8 cellular contexts compared by ENCODE assay signal in the genomic region with DNA sequence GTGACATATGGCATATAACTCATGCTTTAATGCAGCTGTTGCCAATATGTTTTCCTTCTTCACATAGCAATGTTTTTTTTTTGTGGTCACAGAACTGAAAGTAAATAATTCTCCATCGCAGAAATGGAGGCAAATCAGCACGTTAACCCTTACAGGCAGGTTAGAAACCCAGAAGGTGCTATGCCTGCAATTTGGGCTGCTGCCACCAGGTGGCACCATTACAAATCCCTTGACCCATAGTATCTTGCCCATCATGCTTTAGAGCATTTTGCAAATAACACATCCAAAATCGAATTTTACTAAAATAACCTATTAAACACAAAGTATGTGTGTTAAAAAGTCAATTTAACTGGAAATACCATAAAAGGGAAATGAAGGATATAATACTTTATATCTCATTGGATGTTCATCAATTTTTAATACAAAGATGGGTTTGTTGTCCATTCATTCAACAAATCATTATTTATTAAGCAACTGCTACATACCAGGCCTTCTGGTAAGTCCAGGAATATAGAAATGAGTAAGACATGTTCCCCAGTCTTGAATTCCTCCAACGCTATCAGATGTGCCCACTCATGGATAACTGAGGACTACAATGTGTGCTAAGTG.
DNase-seq lines count a peak whose midpoint lies in the region; ATAC-seq, FAIRE-seq and TF ChIP-seq lines count a peak whose summit lies in the region.

No MANE protein-coding gene starts in this region.

- in situ Hi-C loops in SK-MEL-5 (cut with HindIII; ENCODE audit: low pct_unique_long_range_greater_than_20kb, low sequenced_read_pairs), result no loop called here

- TF ChIP-seq CTCF in C4-2B (conservative IDR thresholded peaks at IDR 0.05), result peak; percentile 84
- peak; percentile 63; the same call in 1 of the 2 replicates for TF ChIP-seq CTCF in GM12874 (IDR thresholded peaks at IDR 0.05; ENCODE audit: insufficient read depth, low read depth, low read length)

- FAIRE-seq in HTR-8/SVneo (lab: Jason Lieb, UNC), result no peak

- no CpG with 5 or more reads among the region's 4 CpGs for WGBS in iPS DF 6.9 (ENCODE audit: insufficient coverage, insufficient read length)

- peaks cover 10% of the 10 kb centered on the region for H3K9me3 ChIP-seq in iPS DF 6.9 (ENCODE audit: control insufficient read depth, insufficient read depth, low read length)

- ATAC-seq in GM21825 (IDR thresholded peaks at IDR 0.05; ENCODE audit: unreplicated experiment), result no peak
- ATAC-seq in HG02759 (IDR thresholded peaks at IDR 0.05; ENCODE audit: unreplicated experiment), result no peak

- no peaks in the 10 kb centered on the region for H3K4me1 ChIP-seq in iPS DF 6.9 (ENCODE audit: control insufficient read depth, insufficient read depth, low read length)

- H3K27ac ChIP-seq in C4-2B (no peak overlapping the region), iPS DF 6.9 (ENCODE audit: low read length) (no peak overlapping the region)

- no peak overlapping the region for H3K4me3 ChIP-seq in iPS DF 6.9 (ENCODE audit: low read length)

- no peaks in the 10 kb centered on the region for H3K27me3 ChIP-seq in iPS DF 6.9 (ENCODE audit: control insufficient read depth, insufficient read depth, low read length)

- H3K36me3 ChIP-seq in iPS DF 6.9 (ENCODE audit: control insufficient read depth, insufficient read depth, low read length), result no peaks in the 10 kb centered on the region

- DNase-seq in SK-MEL-5 (ENCODE audit: low read depth, low spot score) (peak; percentile 54), iPS DF 6.9 (ENCODE audit: low read depth, low spot score) (peak; percentile 5), cerebellar nuclear complex (lab: John Stamatoyannopoulos, UW) (no peak), HTR-8/SVneo (ENCODE audit: insufficient read length, low spot score) (no peak)

Comparison
In these comparisons a context has a peak if more than half of its experiments do, and no peak if none do; other contexts are left out.
1. DNase-seq: peak in SK-MEL-5 (single experiment) and iPS DF 6.9 (single experiment); none in cerebellar nuclear complex (0 of 2) and HTR-8/SVneo (single experiment).